In genomic region chr2:11858883-11859282, GRCh38 we compare ENCODE assay signal across 2 cellular contexts.
TF ChIP-seq lines count a peak whose summit lies in the region.

No MANE protein-coding gene starts in this region.

TF ChIP-seq in K562, 482 proteins besides CTCF, POLR2A, EP300 and RAD21 (continued from another document):
- TF ChIP-seq SPI1 (IDR thresholded peaks at IDR 0.05; ENCODE audit: borderline replicate concordance, low read depth, low read length) (peak; percentile 60; the same call in 1 of the 2 replicates), POLR3A (IDR thresholded peaks at IDR 0.05; ENCODE audit: borderline replicate concordance, extremely low read depth, insufficient read depth, insufficient read length) (no peak), EGR1 (conservative IDR thresholded peaks at IDR 0.05) (0 out of 2 replicates have a peak, but pooled peaks have one; percentile 18), TAL1 (IDR thresholded peaks at IDR 0.05) (peak; percentile 58), SNIP1 (IDR thresholded peaks at IDR 0.05; ENCODE audit: low read depth) (no peak), NCOR1 (IDR thresholded peaks at IDR 0.05) (peak; percentile 50), CBFA2T2 (conservative IDR thresholded peaks at IDR 0.05) (peak; percentile 49; the same call in 1 of the 2 replicates), ZEB2 (IDR thresholded peaks at IDR 0.05) (no peak)

TF ChIP-seq in SK-N-SH, 30 proteins besides CTCF, POLR2A, EP300 and RAD21 (continued from another document):
- TF ChIP-seq GABPA (IDR thresholded peaks at IDR 0.05; ENCODE audit: low read depth) (no peak), FOXJ3 (CRISPR knock-in tag; IDR thresholded peaks at IDR 0.05) (no peak), FOSL2 (IDR thresholded peaks at IDR 0.05; ENCODE audit: borderline replicate concordance, low read depth) (no peak), TAF1 (IDR thresholded peaks at IDR 0.05; ENCODE audit: borderline replicate concordance, low read depth, low read length) (no peak), NRF1 (IDR thresholded peaks at IDR 0.05; ENCODE audit: low read depth, low read length) (no peak), USF1 (IDR thresholded peaks at IDR 0.05; ENCODE audit: borderline replicate concordance, low read depth) (no peak)
TF ChIP-seq in SK-N-SH: peak in this region for 0.
